In genomic region chr13:49814551-49815270, GRCh38 we compare ENCODE assay signal across 22 cellular contexts. TPM values are rescaled to one million over a fixed set of nuclear protein-coding genes. Genes with fewer than 3 reads are reported as not detected.
DNase-seq lines count a peak whose midpoint lies in the region; ATAC-seq, FAIRE-seq and TF ChIP-seq lines count a peak whose summit lies in the region.
"Had no signal": no experiment of that assay in that cellular context is flagged by ENCODE, and none has a peak within 500 bp of the region (broad histone marks: within the 10 kb centered on the region; RNA-seq: fewer than 3 reads in every experiment).

No MANE protein-coding gene starts in this region.

- peak in 1 of 2 experiments; percentile 65; a peak in 3 of 6 replicates for ATAC-seq in A549
- ATAC-seq in upper lobe of left lung (ENCODE audit: low FRiP score in 2 of 2) = no peak
- ATAC-seq: Right ventricle myocardium inferior had no signal

- DNase-seq in A549 (ENCODE audit: low read depth in 1 of 2, low spot score in 1 of 2) (no peak), EL (peak; percentile 20), MV-4-11 (lab: John Stamatoyannopoulos, UW) (peak; percentile 30), fibroblast of lung (ENCODE audit: low read depth in 2 of 2) (peak in 1 of 2 donors; percentile 23), vagina (ENCODE audit: extremely low spot score in 2 of 2) (no peak), suprapubic skin (ENCODE audit: low spot score in 2 of 2) (no peak), upper lobe of left lung (no peak)
- no peak for DNase-seq in activated CD4-positive, alpha-beta T cell treated with anti-CD3 and anti-CD28 coated beads, Interleukin-2, amount 50 U/mL, for 4 hours
- DNase-seq: BE2C, DMS79, HFFc6, KBM-7, MM.1S, NCI-H1105, NCI-H2029 treated with DMSO at 0.1 percent for 48 hours, NCI-H226, NCI-H524, NCI-H82, SW 1271 had no signal

- peak overlapping the region; percentile 13 for H2AFZ ChIP-seq in fibroblast of lung (ENCODE audit: low read length)

- no peak for TF ChIP-seq RAD21 in A549 (conservative IDR thresholded peaks at IDR 0.05 in 1 of 2, IDR thresholded peaks at IDR 0.05 in 1 of 2)

- H4K20me1 ChIP-seq in fibroblast of lung (ENCODE audit: control insufficient read depth, extremely low read depth, insufficient read depth, low read length) = no peaks in the 10 kb centered on the region

- POLR2A ChIA-PET in A549 (lab: Yijun Ruan, JAX) = no interaction called here

- TF ChIP-seq POLR2A in A549 (IDR thresholded peaks at IDR 0.05; ENCODE audit: low read length) (no peak), vagina (IDR thresholded peaks at IDR 0.05) (no peak), suprapubic skin (IDR thresholded peaks at IDR 0.05) (no peak), upper lobe of left lung (IDR thresholded peaks at IDR 0.05) (no peak)

- TF ChIP-seq CTCF in A549 (IDR thresholded peaks at IDR 0.05) (no peak), fibroblast of lung (conservative IDR thresholded peaks at IDR 0.05 in 1 of 2, IDR thresholded peaks at IDR 0.05 in 1 of 2; ENCODE audit: low read depth in 1 of 2, low read length in 2 of 2) (no peak), vagina (IDR thresholded peaks at IDR 0.05) (no peak), suprapubic skin (IDR thresholded peaks at IDR 0.05) (no peak), upper lobe of left lung (IDR thresholded peaks at IDR 0.05) (no peak)

- CTCF ChIA-PET in A549 (lab: Yijun Ruan, JAX) = interaction anchor here (0.8 kb wide), 1 partner anchor 9 kb away, joined by 3 read pairs; no protein-coding TSS in a partner anchor

- WGBS in A549 (ENCODE audit: missing lambda C conversion rate) = 73% methylated on average over 7 of the region's 7 CpGs
- WGBS in suprapubic skin = 89% methylated on average over 7 of the region's 7 CpGs
- 82 to 84% methylated on average over 7 of the region's 7 CpGs for WGBS in upper lobe of left lung, 2 donors

- H3K9ac ChIP-seq in fibroblast of lung (ENCODE audit: insufficient read depth, low read length) = no peak overlapping the region

- no peaks in the 10 kb centered on the region for H3K36me3 ChIP-seq in fibroblast of lung (ENCODE audit: control insufficient read depth, insufficient read depth, low read length)
- no peaks in the 10 kb centered on the region for H3K36me3 ChIP-seq in vagina
- H3K36me3 ChIP-seq in suprapubic skin = no peaks in the 10 kb centered on the region
- no peaks in the 10 kb centered on the region for H3K36me3 ChIP-seq in upper lobe of left lung
- H3K36me3 ChIP-seq: BE2C had no signal

- H3K27ac ChIP-seq in A549 (no peak overlapping the region; a peak in 1 of 6 replicates), fibroblast of lung (ENCODE audit: insufficient read depth, low read length) (no peak overlapping the region), vagina (no peak overlapping the region), suprapubic skin (no peak overlapping the region), upper lobe of left lung (no peak overlapping the region)

- no peak for TF ChIP-seq EP300 in A549 (IDR thresholded peaks at IDR 0.05)
- TF ChIP-seq EP300 in suprapubic skin (IDR thresholded peaks at IDR 0.05) = no peak
- TF ChIP-seq EP300 in upper lobe of left lung (IDR thresholded peaks at IDR 0.05) = no peak

- H3K4me1 ChIP-seq in A549 (peaks cover 34% of the 10 kb centered on the region), fibroblast of lung (ENCODE audit: control insufficient read depth, extremely low read depth, insufficient read depth, low read length) (no peaks in the 10 kb centered on the region), vagina (no peaks in the 10 kb centered on the region), suprapubic skin (no peaks in the 10 kb centered on the region), upper lobe of left lung (no peaks in the 10 kb centered on the region)
- H3K4me1 ChIP-seq: BE2C had no signal

- no peak for FAIRE-seq in A549 (lab: Jason Lieb, UNC)
- FAIRE-seq: GM12891, H54 had no signal

- H3K4me3 ChIP-seq in A549 = no peak overlapping the region
- H3K4me3 ChIP-seq in fibroblast of lung (replicated peaks in 1 of 4; ENCODE audit: control extremely low read depth in 1 of 4, insufficient read depth in 1 of 4, low read depth in 3 of 4, low read length in 4 of 4) = no peak overlapping the region
- H3K4me3 ChIP-seq in vagina = no peak overlapping the region
- no peak overlapping the region for H3K4me3 ChIP-seq in suprapubic skin
- no peak overlapping the region for H3K4me3 ChIP-seq in upper lobe of left lung

- no peaks in the 10 kb centered on the region for H3K27me3 ChIP-seq in fibroblast of lung (ENCODE audit: control insufficient read depth, insufficient read depth, low read length)
- H3K27me3 ChIP-seq in vagina = no peaks in the 10 kb centered on the region
- peaks cover 5% of the 10 kb centered on the region for H3K27me3 ChIP-seq in suprapubic skin
- no peaks in the 10 kb centered on the region for H3K27me3 ChIP-seq in upper lobe of left lung
- H3K27me3 ChIP-seq: BE2C had no signal

- H3K79me2 ChIP-seq in fibroblast of lung (ENCODE audit: control insufficient read depth, insufficient read depth, low read length) = no peaks in the 10 kb centered on the region

- no peaks in the 10 kb centered on the region for H3K9me3 ChIP-seq in A549
- no peaks in the 10 kb centered on the region for H3K9me3 ChIP-seq in fibroblast of lung (ENCODE audit: control insufficient read depth, insufficient read depth, low read depth, low read length)
- H3K9me3 ChIP-seq in vagina = no peaks in the 10 kb centered on the region
- no peaks in the 10 kb centered on the region for H3K9me3 ChIP-seq in suprapubic skin
- no peaks in the 10 kb centered on the region for H3K9me3 ChIP-seq in upper lobe of left lung
- H3K9me3 ChIP-seq: BE2C had no signal

- intact Hi-C loops in vagina (cut with DNase I) = no loop called here

- 0 out of 3 replicates have a peak overlapping the region, but pooled peaks have one; percentile 4 for H3K4me2 ChIP-seq in A549
- no peak overlapping the region for H3K4me2 ChIP-seq in fibroblast of lung (ENCODE audit: extremely low read depth, insufficient read depth, low read length)

TF ChIP-seq in A549, 52 proteins besides CTCF, POLR2A, EP300 and RAD21:
- TF ChIP-seq HOXB5 (CRISPR knock-in tag; IDR thresholded peaks at IDR 0.05) (no peak), KDM1A (IDR thresholded peaks at IDR 0.05; ENCODE audit: low read depth) (no peak), TFCP2L1 (CRISPR knock-in tag; IDR thresholded peaks at IDR 0.05) (no peak), NR3C1 (IDR thresholded peaks at IDR 0.05) (no peak), CEBPB (IDR thresholded peaks at IDR 0.05) (no peak), EHF (CRISPR knock-in tag; IDR thresholded peaks at IDR 0.05) (no peak), HDAC2 (IDR thresholded peaks at IDR 0.05) (no peak), SMC3 (IDR thresholded peaks at IDR 0.05) (no peak), TP53 (CRISPR knock-in tag; IDR thresholded peaks at IDR 0.05) (no peak), HOXB13 (CRISPR knock-in tag; IDR thresholded peaks at IDR 0.05; ENCODE audit: low read depth) (no peak), ZNF302 (CRISPR knock-in tag; IDR thresholded peaks at IDR 0.05) (no peak), NFE2L2 (conservative IDR thresholded peaks at IDR 0.05; ENCODE audit: low read length) (no peak), PBX3 (IDR thresholded peaks at IDR 0.05) (no peak), GATA3 (IDR thresholded peaks at IDR 0.05; ENCODE audit: borderline replicate concordance) (no peak), BHLHE40 (IDR thresholded peaks at IDR 0.05; ENCODE audit: low read depth, low read length) (no peak), NPAS2 (CRISPR knock-in tag; IDR thresholded peaks at IDR 0.05; ENCODE audit: borderline replicate concordance) (no peak), CHD2 (IDR thresholded peaks at IDR 0.05; ENCODE audit: low read length, partially characterized antibody) (no peak), RNF2 (IDR thresholded peaks at IDR 0.05; ENCODE audit: borderline replicate concordance, low read depth) (no peak)
TF ChIP-seq in A549: peak in this region for 0.

RNA-seq across cellular contexts. Expression of gene KPNA3, which starts 22.2 kb away (rescaled TPM):
- polyA plus RNA-seq in A549 (2011; rRNA removed) (28.5 and 31.4 TPM in 2 replicates), A549 (2017; fragmentation: RNase III; extraction: RNeasy Plus Mini Kit Qiagen cat#74134 plus additional on column Dnase treatment) (29.3 to 30.4 TPM (median 30.1 TPM) in 3 replicates), fibroblast of lung (68.3 and 73.8 TPM in 2 replicates)
- 11.3 and 12.0 TPM in 2 replicates for polyA plus RNA-seq in A549 (2012; cell fraction: cytosol; rRNA removed)
- 5.1 and 6.9 TPM in 2 replicates for polyA plus RNA-seq in A549 (2012; cell fraction: nucleus; rRNA removed)
- 27.1 and 28.2 TPM in 2 replicates for polyA minus RNA-seq in A549 (2011; rRNA and poly(A)+ RNA removed)
- total RNA-seq in fibroblast of lung (27.5 and 37.0 TPM in 2 replicates), vagina (17.2 TPM), suprapubic skin (10 to 100 TPM; 17.1 to 27.3 (median 23.6) TPM), upper lobe of left lung (10 to 100 TPM; 14.2 to 51.3 (median 29.1) TPM)
- polyA plus RNA-seq in fibroblast of lung (2012) = 40.6 and 44.9 TPM in 2 replicates
- polyA minus RNA-seq in fibroblast of lung (ENCODE audit: low replicate concordance) = 24.5 and 36.5 TPM in 2 replicates

Comparison
In these comparisons a context has a peak if more than half of its experiments do, and no peak if none do; other contexts are left out.
1. DNase-seq: peak in EL (single experiment) and MV-4-11 (single experiment); none in A549 (0 of 2), activated CD4-positive, alpha-beta T cell treated with anti-CD3 and anti-CD28 coated beads, Interleukin-2, amount 50 U/mL, for 4 hours (0 of 2), vagina (0 of 2), suprapubic skin (0 of 2) and upper lobe of left lung (0 of 2).